ENCODE assay signal across 1 cellular context in the genomic region with DNA sequence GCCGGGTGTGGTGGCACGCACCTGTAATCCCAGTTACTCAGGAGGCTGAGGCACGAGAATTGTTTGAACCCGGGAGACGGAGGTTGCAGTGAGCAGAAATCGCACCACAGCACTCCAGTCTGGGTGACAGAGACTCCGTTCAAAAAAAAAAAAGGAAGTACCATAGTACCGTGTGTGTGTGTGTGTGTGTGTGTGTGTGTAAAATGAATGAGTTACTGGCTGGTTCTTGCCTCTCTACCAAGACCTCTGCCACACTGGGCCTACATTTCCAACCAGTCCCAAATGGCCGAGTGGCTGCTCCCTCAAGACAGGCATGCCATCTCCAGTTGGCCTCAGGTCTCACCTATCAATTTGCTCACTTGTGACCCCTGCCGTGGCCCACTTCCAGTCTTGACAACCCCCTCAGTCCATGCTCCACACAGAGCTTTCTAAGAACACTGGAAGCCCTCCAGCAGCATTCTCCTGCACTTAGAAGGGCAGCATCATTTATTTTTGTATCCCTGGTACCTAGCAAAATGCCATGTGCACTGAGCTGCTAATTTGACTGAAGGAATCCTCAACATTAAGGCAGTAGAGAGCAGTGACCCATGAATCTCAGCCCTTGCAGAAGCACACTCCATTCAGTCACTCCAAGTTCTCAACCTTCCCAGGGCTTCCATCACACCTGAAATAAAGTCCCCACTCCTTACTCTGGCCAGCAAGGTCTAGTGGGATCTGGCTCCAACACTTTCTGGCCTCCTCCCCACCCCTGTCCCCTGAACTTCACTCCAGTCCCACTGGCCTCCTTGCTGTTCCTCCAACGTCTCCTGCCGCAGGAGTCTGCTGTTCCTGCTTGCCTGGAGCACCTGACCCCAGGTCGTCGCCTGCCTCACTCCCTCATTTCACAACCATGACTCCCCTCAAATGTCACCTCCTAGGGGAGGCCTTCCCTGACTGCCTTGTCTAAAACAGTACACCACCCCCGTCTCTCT.
TF ChIP-seq lines count a peak whose summit lies in the region.

No MANE protein-coding gene starts in this region.

TF ChIP-seq in HCT116, 20 proteins besides CTCF, POLR2A, EP300 and RAD21 (continued from another document):
- TF ChIP-seq, protein P1, sequence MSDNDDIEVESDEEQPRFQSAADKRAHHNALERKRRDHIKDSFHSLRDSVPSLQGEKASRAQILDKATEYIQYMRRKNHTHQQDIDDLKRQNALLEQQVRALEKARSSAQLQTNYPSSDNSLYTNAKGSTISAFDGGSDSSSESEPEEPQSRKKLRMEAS (IDR thresholded peaks at IDR 0.05), result no peak
- TF ChIP-seq ZFX (IDR thresholded peaks at IDR 0.05) (no peak), SP1 (IDR thresholded peaks at IDR 0.05; ENCODE audit: low read depth) (no peak)
- TF ChIP-seq, protein P2, sequence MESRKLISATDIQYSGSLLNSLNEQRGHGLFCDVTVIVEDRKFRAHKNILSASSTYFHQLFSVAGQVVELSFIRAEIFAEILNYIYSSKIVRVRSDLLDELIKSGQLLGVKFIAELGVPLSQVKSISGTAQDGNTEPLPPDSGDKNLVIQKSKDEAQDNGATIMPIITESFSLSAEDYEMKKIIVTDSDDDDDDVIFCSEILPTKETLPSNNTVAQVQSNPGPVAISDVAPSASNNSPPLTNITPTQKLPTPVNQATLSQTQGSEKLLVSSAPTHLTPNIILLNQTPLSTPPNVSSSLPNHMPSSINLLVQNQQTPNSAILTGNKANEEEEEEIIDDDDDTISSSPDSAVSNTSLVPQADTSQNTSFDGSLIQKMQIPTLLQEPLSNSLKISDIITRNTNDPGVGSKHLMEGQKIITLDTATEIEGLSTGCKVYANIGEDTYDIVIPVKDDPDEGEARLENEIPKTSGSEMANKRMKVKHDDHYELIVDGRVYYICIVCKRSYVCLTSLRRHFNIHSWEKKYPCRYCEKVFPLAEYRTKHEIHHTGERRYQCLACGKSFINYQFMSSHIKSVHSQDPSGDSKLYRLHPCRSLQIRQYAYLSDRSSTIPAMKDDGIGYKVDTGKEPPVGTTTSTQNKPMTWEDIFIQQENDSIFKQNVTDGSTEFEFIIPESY (IDR thresholded peaks at IDR 0.05; ENCODE audit: extremely low read depth, insufficient replicate concordance, low read length), result no peak
